Comparison of ENCODE assay signal across 21 cellular contexts in the genomic region with DNA sequence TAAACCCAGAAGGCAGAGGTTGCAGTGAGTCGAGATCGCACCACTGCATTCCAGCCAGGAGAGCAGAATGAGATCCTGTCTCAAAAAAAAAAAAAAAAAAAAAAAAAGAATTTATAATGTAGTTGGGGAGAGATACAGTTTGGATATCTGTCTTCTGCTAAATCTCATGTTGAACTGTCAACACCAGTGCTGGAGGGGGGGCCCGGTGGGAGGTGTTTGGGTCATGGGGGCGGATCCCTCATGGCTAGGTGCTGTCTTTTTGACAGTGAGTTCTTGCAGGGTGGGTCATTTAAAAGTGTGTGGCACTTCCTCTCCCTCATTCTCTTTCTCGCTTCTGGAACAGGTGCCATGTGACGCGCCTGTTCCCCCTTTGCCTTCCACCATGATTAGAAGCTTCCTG.
"Had no signal": no experiment of that assay in that cellular context is flagged by ENCODE, and none has a peak within 500 bp of the region (broad histone marks: within the 10 kb centered on the region; RNA-seq: fewer than 3 reads in every experiment).

No MANE protein-coding gene starts in this region.

- H3K27ac Mint-ChIP-seq: endodermal cell; nephron; stimulated activated naive B cell treated with anti-CD40 and anti-IgM and Interleukin-4, amounts not matched to agents 10 μg/mL and 1 μg/mL and 100 μg/mL, for 72 hours; stimulated activated naive CD8-positive, alpha-beta T cell treated with anti-CD3 and anti-CD28 coated beads, Interleukin-15, amount 100 ng/mL, for 72 hours had no signal

- H3K27ac ChIP-seq: coronary artery, pancreas, prostate gland, skin epidermis, testis, tibial nerve had no signal

- H3K9me3 Mint-ChIP-seq: endodermal cell; naive B cell; nephron; stimulated activated naive B cell treated with anti-CD40 and anti-IgM and Interleukin-4, amounts not matched to agents 10 μg/mL and 1 μg/mL and 100 μg/mL, for 72 hours; stimulated activated naive CD8-positive, alpha-beta T cell treated with anti-CD3 and anti-CD28 coated beads, Interleukin-15, amount 100 ng/mL, for 72 hours had no signal

- H3K4me3 Mint-ChIP-seq: endodermal cell; nephron; stimulated activated naive B cell treated with anti-CD40 and anti-IgM and Interleukin-4, amounts not matched to agents 10 μg/mL and 1 μg/mL and 100 μg/mL, for 72 hours; stimulated activated naive CD8-positive, alpha-beta T cell treated with anti-CD3 and anti-CD28 coated beads, Interleukin-15, amount 100 ng/mL, for 72 hours had no signal

- H3K9me3 ChIP-seq: pancreas, prostate gland, sigmoid colon, testis, tibial nerve had no signal

- FAIRE-seq: endothelial cell of umbilical vein, keratinocyte, pancreas had no signal

- ATAC-seq: pancreas; stimulated activated naive B cell treated with anti-CD40 and anti-IgM and Interleukin-4, amounts not matched to agents 10 μg/mL and 1 μg/mL and 100 μg/mL, for 72 hours; stimulated activated naive CD8-positive, alpha-beta T cell treated with anti-CD3 and anti-CD28 coated beads, Interleukin-15, amount 100 ng/mL, for 72 hours had no signal

- DNase-seq: effector CD4-positive, alpha-beta T cell; endodermal cell; foreskin melanocyte; mesendoderm; naive B cell; occipital lobe; pancreas; retina; sigmoid colon; stimulated activated CD4-positive, alpha-beta T cell treated with anti-CD3 and anti-CD28 coated beads, Interleukin-2, amount 100 ng/mL, for 24 hours; stimulated activated CD4-positive, alpha-beta T cell treated with anti-CD3 and anti-CD28 coated beads, Interleukin-4, amount 100 ng/mL, for 4 hours; stimulated activated naive B cell treated with anti-CD40 and anti-IgM and Interleukin-4, amounts not matched to agents 10 μg/mL and 1 μg/mL and 100 μg/mL, for 72 hours; stimulated activated naive CD8-positive, alpha-beta T cell treated with anti-CD3 and anti-CD28 coated beads, Interleukin-15, amount 100 ng/mL, for 72 hours; testis had no signal

- H3K27me3 ChIP-seq: pancreas, sigmoid colon, testis, tibial nerve had no signal

- H3K4me1 ChIP-seq: pancreas, prostate gland, testis had no signal

- H3K4me3 ChIP-seq: coronary artery, pancreas, prostate gland, sigmoid colon, skin epidermis, testis, tibial nerve had no signal

- H3K36me3 ChIP-seq: pancreas, prostate gland, sigmoid colon, tibial nerve had no signal

- H3K4me1 Mint-ChIP-seq: nephron had no signal

- H3K27me3 Mint-ChIP-seq: naive B cell; stimulated activated naive B cell treated with anti-CD40 and anti-IgM and Interleukin-4, amounts not matched to agents 10 μg/mL and 1 μg/mL and 100 μg/mL, for 72 hours; stimulated activated naive CD8-positive, alpha-beta T cell treated with anti-CD3 and anti-CD28 coated beads, Interleukin-15, amount 100 ng/mL, for 72 hours had no signal
